In genomic region chr17:3949418-3949817, GRCh38 we compare ENCODE assay signal across 1 cellular context.
TF ChIP-seq lines count a peak whose summit lies in the region.

No MANE protein-coding gene starts in this region.

TF ChIP-seq in HepG2, 621 proteins besides CTCF, POLR2A, EP300 and RAD21:
- TF ChIP-seq ATF6 (CRISPR knock-in tag; conservative IDR thresholded peaks at IDR 0.05) (no peak), KAT2B (IDR thresholded peaks at IDR 0.05; ENCODE audit: borderline replicate concordance, low read depth, low read length) (no peak), ZNF768 (CRISPR knock-in tag; IDR thresholded peaks at IDR 0.05) (peak; percentile 68; the same call in 1 of the 2 replicates), KAT8 (CRISPR knock-in tag; IDR thresholded peaks at IDR 0.05) (no peak), SMAD3 (CRISPR knock-in tag; IDR thresholded peaks at IDR 0.05) (no peak)
